ENCODE assay signal across 24 cellular contexts in the genomic region with DNA sequence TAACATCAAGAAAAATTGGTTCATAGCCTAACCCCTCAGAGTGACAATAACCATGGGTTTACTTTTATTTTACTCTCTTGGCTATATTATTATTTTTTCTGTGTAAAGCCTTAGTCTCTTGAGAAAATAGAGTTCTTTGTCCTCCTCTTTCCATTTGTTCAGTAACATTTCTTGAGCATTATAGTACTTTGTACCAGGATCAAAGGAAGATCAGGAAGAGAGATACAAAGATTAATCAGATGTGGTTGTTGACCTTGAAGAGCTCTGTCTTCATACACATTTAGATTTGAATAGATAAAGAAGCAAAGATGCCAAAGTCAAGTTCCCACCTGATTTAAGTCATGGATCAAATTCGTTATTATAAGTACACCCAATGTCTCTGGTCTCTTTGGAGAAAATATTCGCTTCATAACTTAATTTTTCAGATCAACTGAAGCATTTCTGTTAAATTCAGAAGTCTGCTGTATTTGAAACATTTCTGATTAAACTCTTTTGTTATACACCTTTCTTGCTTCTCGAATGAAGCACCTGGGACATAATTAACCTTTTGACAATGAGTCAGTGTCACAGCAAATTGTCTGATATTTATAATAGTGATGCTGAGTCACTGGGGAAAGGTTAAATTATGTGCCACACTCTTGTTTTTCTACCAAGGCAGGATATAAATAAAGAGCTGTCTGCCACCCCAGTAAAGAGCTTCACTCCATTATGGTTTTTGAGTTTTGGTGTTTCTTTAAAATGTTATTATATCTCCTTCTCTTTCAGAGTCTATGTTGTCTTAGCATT.
DNase-seq lines count a peak whose midpoint lies in the region; ATAC-seq, FAIRE-seq and TF ChIP-seq lines count a peak whose summit lies in the region.
"Had no signal": no experiment of that assay in that cellular context is flagged by ENCODE, and none has a peak within 500 bp of the region (broad histone marks: within the 10 kb centered on the region; RNA-seq: fewer than 3 reads in every experiment).

No MANE protein-coding gene starts in this region.

- H3K9me3 ChIP-seq in PC-3 (ENCODE audit: low read length): no peaks in the 10 kb centered on the region
- no peaks in the 10 kb centered on the region for H3K9me3 ChIP-seq in adrenal gland (replicated peaks in 1 of 3)
- H3K9me3 ChIP-seq: neutrophil had no signal

- H3K36me3 ChIP-seq in PC-3 (ENCODE audit: low read depth, low read length): peaks cover 43% of the 10 kb centered on the region
- peaks cover 0 to 54% of the 10 kb centered on the region in 2 donors for H3K36me3 ChIP-seq in adrenal gland (replicated peaks in 1 of 2)

- intact Hi-C loops in PC-3 (cut with micrococcal nuclease): loop anchor here (10.0 kb wide), 1 partner anchor 643 kb away; no protein-coding TSS in a partner anchor
- intact Hi-C loops in left colon (cut with DNase I, micrococcal nuclease): loop anchor here in 1 of 2 donors (10.0 kb wide), 1 partner anchor 703 kb away; no protein-coding TSS in a partner anchor
- intact Hi-C loops in adrenal gland (cut with DNase I): no loop called here

- H3K4me3 ChIP-seq in PC-3 (ENCODE audit: low read length) (no peak overlapping the region), adrenal gland (no peak overlapping the region)
- H3K4me3 ChIP-seq: cardiac muscle cell, GM12878, lung had no signal

- H3K27me3 ChIP-seq in PC-3 (ENCODE audit: low read length): no peaks in the 10 kb centered on the region
- H3K27me3 ChIP-seq in adrenal gland: no peaks in the 10 kb centered on the region
- H3K27me3 ChIP-seq: cardiac muscle cell, foreskin keratinocyte, neutrophil had no signal

- BruUV-seq in PC-3 (replicated peaks; lab: Mats Ljungman, UMichigan): no TSS peak

- POLR2A ChIA-PET in PC-3 (lab: Charles Lee; ENCODE audit: unreplicated experiment): no interaction called here

- no peaks in the 10 kb centered on the region for H3F3A ChIP-seq in PC-3 (ENCODE audit: low read length, unreplicated experiment)

- DNase-seq in A172 (ENCODE audit: low spot score) (peak; percentile 38), NCI-H1105 treated with DMSO at 0.1 percent for 48 hours (lab: John Stamatoyannopoulos, UW) (peak; percentile 42), PC-3 (no peak), left colon (no peak), adrenal gland (no peak), NCI-H2196 treated with DMSO at 0.1 percent for 48 hours (lab: John Stamatoyannopoulos, UW; ENCODE audit: unreplicated experiment) (no peak), GM12892 (ENCODE audit: insufficient read length) (no peak)
- DNase-seq: activated CD8-positive, alpha-beta memory T cell treated with anti-CD3 and anti-CD28 coated beads, Interleukin-2, amount 50 U/mL, for 48 hours; activated gamma-delta T cell treated with Interleukin-2 at 50 U/mL for 16 hours; DMS153; erythroblast; foreskin keratinocyte; GOT3; NCI-H526 treated with DMSO at 0.1 percent for 48 hours; right cardiac atrium; stimulated activated CD4-positive, alpha-beta T cell treated with anti-CD3 and anti-CD28 coated beads, Interleukin-15, amount 100 ng/mL, for 24 hours; T-helper 2 cell had no signal

- H3K9ac ChIP-seq in PC-3 (ENCODE audit: low read length): no peak overlapping the region

- H3K9me2 ChIP-seq in PC-3 (replicated peaks; ENCODE audit: low read length): no peaks in the 10 kb centered on the region

- CTCF ChIA-PET in PC-3 (lab: Charles Lee): no interaction called here

- ATAC-seq in PC-3: peak; percentile 27; the same call in 1 of the 2 replicates
- peak; percentile 33 for ATAC-seq in left colon
- ATAC-seq in HG03135 (IDR thresholded peaks at IDR 0.05; ENCODE audit: unreplicated experiment): no peak
- ATAC-seq: foreskin keratinocyte, GM12878 had no signal

- TF ChIP-seq POLR2A in adrenal gland (IDR thresholded peaks at IDR 0.05): no peak
- TF ChIP-seq POLR2A in GM12892 (IDR thresholded peaks at IDR 0.05; ENCODE audit: low read depth, low read length): no peak

- WGBS in adrenal gland, 4 donors: 51 to 57% (median 56%) methylated on average over 3 of the region's 3 CpGs

- FAIRE-seq in GM12892 (lab: Jason Lieb, UNC): no peak
- FAIRE-seq: GM12878, RCC 7860 had no signal

- no peak overlapping the region for H2AFZ ChIP-seq in PC-3 (ENCODE audit: low read length)

- no peak overlapping the region for H3K4me2 ChIP-seq in PC-3 (ENCODE audit: low read length)

- H3K27ac ChIP-seq in PC-3 (ENCODE audit: low read length): no peak overlapping the region
- H3K27ac ChIP-seq in adrenal gland: peak overlapping the region in 1 of 5 donors; percentile 48
- H3K27ac ChIP-seq: C4-2B, cardiac muscle cell, foreskin keratinocyte, neutrophil had no signal

- H4K20me1 ChIP-seq in PC-3 (ENCODE audit: low read length): no peaks in the 10 kb centered on the region

- no peaks in the 10 kb centered on the region for H3K79me2 ChIP-seq in PC-3 (ENCODE audit: low read length)

- H3K4me1 ChIP-seq in PC-3 (ENCODE audit: insufficient read depth, low read length) (peaks cover 5% of the 10 kb centered on the region; the same call in 1 of the 2 replicates), adrenal gland (replicated peaks in 1 of 2) (peaks cover 0 to 15% of the 10 kb centered on the region in 2 donors)
- H3K4me1 ChIP-seq: foreskin keratinocyte had no signal

- TF ChIP-seq CTCF in PC-3 (conservative IDR thresholded peaks at IDR 0.05; ENCODE audit: low read depth, low read length): no peak
- no peak for TF ChIP-seq CTCF in adrenal gland (IDR thresholded peaks at IDR 0.05)

Comparison
In these comparisons a context has a peak if more than half of its experiments do, and no peak if none do; other contexts are left out.
1. DNase-seq: peak in A172 (single experiment) and NCI-H1105 treated with DMSO at 0.1 percent for 48 hours (single experiment); none in PC-3 (single experiment), left colon (0 of 2), adrenal gland (0 of 7), NCI-H2196 treated with DMSO at 0.1 percent for 48 hours (single experiment) and GM12892 (single experiment).